Comparison of ENCODE assay signal across 8 cellular contexts in the genomic region with DNA sequence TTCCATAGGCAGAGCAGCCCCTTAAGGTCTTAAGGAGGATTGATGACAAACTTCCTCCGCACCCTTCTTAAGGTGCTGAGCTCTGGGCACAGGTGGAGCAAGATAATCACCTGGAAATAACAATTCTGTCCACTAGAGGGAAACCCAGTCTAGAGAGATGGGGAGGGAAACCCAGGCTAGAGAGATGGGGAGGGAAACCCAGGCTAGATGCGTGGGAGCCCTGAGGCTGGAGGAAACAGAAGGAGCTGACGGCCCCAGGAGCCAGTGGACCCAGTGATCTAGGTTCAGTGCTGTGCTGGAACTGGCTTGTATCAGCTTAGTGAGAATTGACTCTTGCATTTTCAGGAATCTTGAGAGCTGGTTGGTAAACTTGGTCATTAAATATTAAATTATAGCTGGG. TPM values are rescaled to one million over a fixed set of nuclear protein-coding genes. Genes with fewer than 3 reads are reported as not detected.
DNase-seq lines count a peak whose midpoint lies in the region; ATAC-seq and TF ChIP-seq lines count a peak whose summit lies in the region.

No MANE protein-coding gene starts in this region.

- ATAC-seq in omental fat pad (ENCODE audit: low FRiP score) (peak; percentile 87), HG03520 (IDR thresholded peaks at IDR 0.05; ENCODE audit: unreplicated experiment) (no peak), HG02981 (IDR thresholded peaks at IDR 0.05; ENCODE audit: unreplicated experiment) (no peak)

- H3K4me3 ChIP-seq in GM12865 (ENCODE audit: low read depth, low read length) = no peak overlapping the region
- H3K4me3 ChIP-seq in fibroblast of the aortic adventitia (ENCODE audit: low read depth, low read length) = no peak overlapping the region

- TF ChIP-seq CTCF in GM12865 (IDR thresholded peaks at IDR 0.05; ENCODE audit: insufficient read depth, low read depth, low read length, missing control alignments) (peak; percentile 66), fibroblast of the aortic adventitia (IDR thresholded peaks at IDR 0.05; ENCODE audit: insufficient read depth, low read length) (peak; percentile 63), omental fat pad (IDR thresholded peaks at IDR 0.05) (no peak)

- DNase-seq in GM12865 (ENCODE audit: low read depth) (peak; percentile 80), HuH-7.5 (ENCODE audit: low spot score) (peak; percentile 77), NOMO-1 treated with DMSO at 0.1 percent for 48 hours (lab: John Stamatoyannopoulos, UW; ENCODE audit: unreplicated experiment) (peak; percentile 71), activated T-cell treated with anti-CD3 and anti-CD28 coated beads for 48 hours (ENCODE audit: low read depth) (peak; percentile 21), fibroblast of the aortic adventitia (ENCODE audit: low read depth) (peak; percentile 65), omental fat pad (ENCODE audit: low spot score) (no peak)

RNA-seq across cellular contexts. Expression of a gene that starts 17.8 kb away (rescaled TPM):
- total RNA-seq in fibroblast of the aortic adventitia (ENCODE audit: low replicate concordance) (0.41 and 0.81 TPM in 2 replicates), omental fat pad (1 to 10 TPM in 1 of 4 donors, under 1 TPM in 1, not detected in 2; 0.31 to 1.3 TPM)

RNA-seq across cellular contexts. Expression of a gene that starts 35.4 kb away (rescaled TPM):
- 0.49 and 2.3 TPM in 2 replicates for total RNA-seq in fibroblast of the aortic adventitia (ENCODE audit: low replicate concordance)
- total RNA-seq in omental fat pad = 10 to 100 TPM in 2 of 4 donors, 1 to 10 TPM in 1, under 1 TPM in 1; 0.95 to 75.9 (median 41.1) TPM

RNA-seq across cellular contexts. Expression of a gene that starts 36.2 kb away (rescaled TPM):
- total RNA-seq in fibroblast of the aortic adventitia (ENCODE audit: low replicate concordance) = 14.6 and 28.1 TPM in 2 replicates
- 10 to 100 TPM in 3 of 4 donors, 1 to 10 TPM in 1; 8.4 to 15.8 (median 13.1) TPM for total RNA-seq in omental fat pad

Comparison
In these comparisons a context has a peak if more than half of its experiments do, and no peak if none do; other contexts are left out.
1. CTCF ChIP-seq: peak in GM12865 (single experiment) and fibroblast of the aortic adventitia (single experiment); none in omental fat pad (0 of 3).